Comparison of ENCODE assay signal across 17 cellular contexts in the genomic region with DNA sequence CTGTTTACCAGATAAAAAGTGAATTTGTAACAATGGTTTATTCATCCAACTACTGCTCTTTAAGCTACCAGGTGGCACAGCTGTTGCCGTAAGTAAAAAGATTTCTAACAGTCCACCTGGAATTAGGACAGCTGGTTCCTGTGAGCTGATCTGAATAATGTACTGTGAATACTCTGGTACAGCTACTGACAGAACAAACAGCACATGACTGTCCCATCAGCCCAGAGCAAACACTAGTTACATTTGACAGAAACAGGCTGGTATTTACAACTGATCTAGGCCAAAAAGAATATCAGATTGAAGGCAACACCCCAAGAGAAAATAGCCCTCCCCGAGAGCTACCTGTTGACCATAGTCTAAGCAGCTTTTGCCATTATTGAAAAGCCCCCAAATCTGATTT.
DNase-seq lines count a peak whose midpoint lies in the region; ATAC-seq, FAIRE-seq and TF ChIP-seq lines count a peak whose summit lies in the region.
"Had no signal": no experiment of that assay in that cellular context is flagged by ENCODE, and none has a peak within 500 bp of the region (broad histone marks: within the 10 kb centered on the region; RNA-seq: fewer than 3 reads in every experiment).

No MANE protein-coding gene starts in this region.

- FAIRE-seq in urothelium cell line (lab: Jason Lieb, UNC): no peak
- FAIRE-seq: H1, keratinocyte had no signal

- 15 to 26% methylated on average over 2 of the region's 2 CpGs for WGBS in body of pancreas, 2 donors
- WGBS in upper lobe of left lung, 2 donors: 80 to 81% methylated on average over 2 of the region's 2 CpGs

- TF ChIP-seq POLR2A in body of pancreas (IDR thresholded peaks at IDR 0.05): no peak
- TF ChIP-seq POLR2A in upper lobe of left lung (IDR thresholded peaks at IDR 0.05): no peak

- no peaks in the 10 kb centered on the region for H3K27me3 Mint-ChIP-seq in progenitor cell of endocrine pancreas
- H3K27me3 Mint-ChIP-seq: activated CD4-positive, alpha-beta T cell treated with anti-CD3 and anti-CD28 coated beads for 36 hours had no signal

- ATAC-seq in body of pancreas (peak; percentile 74), upper lobe of left lung (ENCODE audit: low FRiP score in 2 of 2) (no peak)
- ATAC-seq: activated CD4-positive, alpha-beta T cell treated with anti-CD3 and anti-CD28 coated beads for 36 hours had no signal

- no peaks in the 10 kb centered on the region for H3K36me3 Mint-ChIP-seq in progenitor cell of endocrine pancreas (ENCODE audit: insufficient read depth)

- no peak for TF ChIP-seq EP300 in upper lobe of left lung (IDR thresholded peaks at IDR 0.05)

- H3K4me1 ChIP-seq in body of pancreas: peaks cover 7% of the 10 kb centered on the region
- H3K4me1 ChIP-seq in upper lobe of left lung: no peaks in the 10 kb centered on the region
- H3K4me1 ChIP-seq: transverse colon had no signal

- H3K27me3 ChIP-seq in body of pancreas: no peaks in the 10 kb centered on the region
- H3K27me3 ChIP-seq in upper lobe of left lung: no peaks in the 10 kb centered on the region
- H3K27me3 ChIP-seq: transverse colon had no signal

- H3K36me3 ChIP-seq in body of pancreas (replicated peaks in 1 of 2; ENCODE audit: insufficient read depth in 1 of 2, low read depth in 2 of 2) (no peaks in the 10 kb centered on the region), upper lobe of left lung (no peaks in the 10 kb centered on the region)
- H3K36me3 ChIP-seq: transverse colon had no signal

- H3K27ac ChIP-seq in body of pancreas: peak overlapping the region in 1 of 4 donors; percentile 19
- H3K27ac ChIP-seq in upper lobe of left lung: no peak overlapping the region
- H3K27ac ChIP-seq: transverse colon had no signal

- peaks cover 39% of the 10 kb centered on the region for H3K4me1 Mint-ChIP-seq in progenitor cell of endocrine pancreas (ENCODE audit: low read depth)
- H3K4me1 Mint-ChIP-seq: activated CD4-positive, alpha-beta T cell treated with anti-CD3 and anti-CD28 coated beads for 36 hours had no signal

- H3K27ac Mint-ChIP-seq in progenitor cell of endocrine pancreas: peak overlapping the region; percentile 43
- H3K27ac Mint-ChIP-seq: activated CD4-positive, alpha-beta T cell treated with anti-CD3 and anti-CD28 coated beads for 36 hours; T-helper 2 cell treated with Interferon-gamma antibody and Interleukin-4, amounts not matched to agents 5 μg/mL and 100 μg/mL, for 36 hours had no signal

- H3K9me3 ChIP-seq in body of pancreas (no peaks in the 10 kb centered on the region), upper lobe of left lung (no peaks in the 10 kb centered on the region)
- H3K9me3 ChIP-seq: transverse colon had no signal

- intact Hi-C loops in body of pancreas (cut with DNase I): no loop called here

- H3K4me3 ChIP-seq in body of pancreas: no peak overlapping the region
- no peak overlapping the region for H3K4me3 ChIP-seq in upper lobe of left lung
- H3K4me3 ChIP-seq: transverse colon had no signal

- H3K9me3 Mint-ChIP-seq in progenitor cell of endocrine pancreas (ENCODE audit: low read depth): no peaks in the 10 kb centered on the region
- H3K9me3 Mint-ChIP-seq: T-helper 2 cell treated with Interferon-gamma antibody and Interleukin-4, amounts not matched to agents 5 μg/mL and 100 μg/mL, for 36 hours had no signal

- TF ChIP-seq CTCF in body of pancreas (IDR thresholded peaks at IDR 0.05) (no peak), progenitor cell of endocrine pancreas (IDR thresholded peaks at IDR 0.05; ENCODE audit: unreplicated experiment) (no peak), upper lobe of left lung (IDR thresholded peaks at IDR 0.05) (no peak)

- peak in 2 of 3 experiments; percentile 27 to 78 for DNase-seq in NCI-H1417 (lab: John Stamatoyannopoulos, UW)
- no peak for DNase-seq in NCI-H1417 treated with DMSO at 0.1 percent for 48 hours (lab: John Stamatoyannopoulos, UW)
- peak; percentile 71 for DNase-seq in NCI-H2171 treated with DMSO at 0.1 percent for 48 hours (lab: John Stamatoyannopoulos, UW)
- DNase-seq in body of pancreas: peak in 3 of 4 donors; percentile 33 to 52 (median 48)
- no peak for DNase-seq in progenitor cell of endocrine pancreas (ENCODE audit: low spot score, unreplicated experiment)
- DNase-seq in urothelium cell line (ENCODE audit: low spot score): no peak
- DNase-seq in DMS79 treated with DMSO at 0.1 percent for 48 hours (lab: John Stamatoyannopoulos, UW): no peak
- DNase-seq in upper lobe of left lung: no peak
- DNase-seq: 8988T; activated CD4-positive, alpha-beta T cell treated with anti-CD3 and anti-CD28 coated beads for 36 hours; activated naive CD4-positive, alpha-beta T cell treated with anti-CD3 and anti-CD28 coated beads, Interleukin-2, amount 50 U/mL, for 16 hours; cortex of kidney; SIG-M5; transverse colon had no signal

- no peak overlapping the region for H3K4me3 Mint-ChIP-seq in progenitor cell of endocrine pancreas (ENCODE audit: low read depth)
- H3K4me3 Mint-ChIP-seq: activated CD4-positive, alpha-beta T cell treated with anti-CD3 and anti-CD28 coated beads for 36 hours; T-helper 2 cell treated with Interferon-gamma antibody and Interleukin-4, amounts not matched to agents 5 μg/mL and 100 μg/mL, for 36 hours had no signal

Comparison
In these comparisons a context has a peak if more than half of its experiments do, and no peak if none do; other contexts are left out.
1. DNase-seq: peak in NCI-H1417 (2 of 3), NCI-H2171 treated with DMSO at 0.1 percent for 48 hours (single experiment) and body of pancreas (3 of 4); none in NCI-H1417 treated with DMSO at 0.1 percent for 48 hours (single experiment), progenitor cell of endocrine pancreas (single experiment), urothelium cell line (single experiment), DMS79 treated with DMSO at 0.1 percent for 48 hours (single experiment) and upper lobe of left lung (0 of 2).